11 cellular contexts compared by ENCODE assay signal in genomic region chr2:74461187-74462053, GRCh38. TPM values are rescaled to one million over a fixed set of nuclear protein-coding genes. Genes with fewer than 3 reads are reported as not detected.
A peak's percentile ranks its signal among the peaks of the same experiment; 100 is the strongest.
DNase-seq lines count a peak whose midpoint lies in the region; FAIRE-seq and TF ChIP-seq lines count a peak whose summit lies in the region.
"Had no signal": no experiment of that assay in that cellular context is flagged by ENCODE, and none has a peak within 500 bp of the region (broad histone marks: within the 10 kb centered on the region; RNA-seq: fewer than 3 reads in every experiment).

No MANE protein-coding gene starts in this region.

- H3K27ac Mint-ChIP-seq in Caco-2 (ENCODE audit: unreplicated experiment), result peak overlapping the region; percentile 69
- H3K27ac Mint-ChIP-seq: activated T-helper 2 cell treated with anti-CD3 and anti-CD28 coated beads, Interferon-gamma antibody, Interleukin-2, Interleukin-4, amounts not matched to agents 10 μg/mL and 5 μg/mL and 100 μg/mL, durations not matched to agents 14 hours and 24 hours and 36 hours had no signal

- H3K4me3 Mint-ChIP-seq in Caco-2 (ENCODE audit: unreplicated experiment), result no peak overlapping the region

- no peak overlapping the region for H3K4me2 ChIP-seq in endothelial cell of umbilical vein (ENCODE audit: insufficient read depth, low read length)

- POLR2A ChIA-PET in Caco-2 (lab: Charles Lee) (interaction anchor here (0.5 kb wide), 1 partner anchor 31 kb away, joined by 3 read pairs; no protein-coding TSS in a partner anchor), endothelial cell of umbilical vein (lab: Charles Lee) (interaction anchor here (0.5 kb wide), 1 partner anchor 9 kb away, joined by 3 read pairs; no protein-coding TSS in a partner anchor)

- no peaks in the 10 kb centered on the region for H4K20me1 ChIP-seq in endothelial cell of umbilical vein (replicated peaks; ENCODE audit: control insufficient read depth, extremely low read depth, insufficient read depth, low read length)

- CTCF ChIA-PET in Caco-2 (lab: Charles Lee) (interaction anchor here (0.7 to 1.0 kb wide), 9 partner anchors 10 to 126 kb away, joined by 3 to 5 read pairs (median 4); partner anchors contain the start of genes AUP1, CCDC142, HTRA2 and MRPL53), endothelial cell of umbilical vein (lab: Charles Lee) (interaction anchor here (0.6 to 1.5 kb wide), 5 partner anchors 13 to 126 kb away, joined by 4 to 8 read pairs (median 4); no protein-coding TSS in a partner anchor)

- H3K9me1 ChIP-seq in endothelial cell of umbilical vein (replicated peaks; ENCODE audit: control insufficient read depth, extremely low read depth, insufficient read depth, low read length), result no peaks in the 10 kb centered on the region

- dilution Hi-C loops in endothelial cell of umbilical vein (cut with MboI; ENCODE audit: extremely low pct_ligation_motif_present, low sequenced_read_pairs), result no loop called here

- H3K27me3 ChIP-seq in Caco-2 (replicated peaks; ENCODE audit: control insufficient read depth, insufficient read depth, low read length) (no peaks in the 10 kb centered on the region), endothelial cell of umbilical vein (ENCODE audit: control insufficient read depth in 2 of 2, insufficient read depth in 2 of 2, low read length in 2 of 2) (no peaks in the 10 kb centered on the region)
- H3K27me3 ChIP-seq: transverse colon had no signal

- peaks cover 4% of the 10 kb centered on the region for H3K36me3 ChIP-seq in Caco-2 (ENCODE audit: control insufficient read depth, insufficient read depth, low read length)
- H3K36me3 ChIP-seq in endothelial cell of umbilical vein (ENCODE audit: control insufficient read depth in 2 of 2, extremely low read depth in 1 of 2, insufficient read depth in 2 of 2, low read length in 2 of 2), result peaks cover 0 to 12% of the 10 kb centered on the region in 2 experiments
- H3K36me3 ChIP-seq: transverse colon had no signal

- peaks cover 20% of the 10 kb centered on the region for H3K4me1 Mint-ChIP-seq in Caco-2 (ENCODE audit: low read depth, unreplicated experiment)

- H3K4me3 ChIP-seq in Caco-2 (ENCODE audit: low read depth, low read length) (no peak overlapping the region), HFF-Myc (replicated peaks; ENCODE audit: low read depth, low read length) (no peak overlapping the region), endothelial cell of umbilical vein (replicated peaks in 1 of 3; ENCODE audit: insufficient read depth in 1 of 3, low read depth in 1 of 3, low read length in 3 of 3) (no peak overlapping the region), lower leg skin (ENCODE audit: low read depth, poor library complexity, severe bottlenecking) (no peak overlapping the region)
- H3K4me3 ChIP-seq: SK-N-MC, transverse colon had no signal

- BruUV-seq in Caco-2 (replicated peaks; lab: Mats Ljungman, UMichigan) (no TSS peak), endothelial cell of umbilical vein (replicated peaks; lab: Mats Ljungman, UMichigan) (TSS peak; percentile 10)

- H3K9ac ChIP-seq in endothelial cell of umbilical vein (replicated peaks; ENCODE audit: extremely low read depth, insufficient read depth, low read length), result no peak overlapping the region

- no peak overlapping the region for H3K27ac ChIP-seq in endothelial cell of umbilical vein (ENCODE audit: insufficient read depth, low read depth, low read length)
- H3K27ac ChIP-seq: SK-N-MC, transverse colon had no signal

- H3K36me3 Mint-ChIP-seq in Caco-2 (ENCODE audit: insufficient read depth, unreplicated experiment), result peaks cover 71% of the 10 kb centered on the region

- 87 to 88% methylated on average over 22 to 27 of the region's 27 CpGs for whole genome bisulfite sequencing in lower leg skin, 2 donors

- H3K27me3 Mint-ChIP-seq in Caco-2 (ENCODE audit: insufficient read depth, unreplicated experiment), result no peaks in the 10 kb centered on the region

- peaks cover 9% of the 10 kb centered on the region; the same call in 1 of the 2 replicates for H3K4me1 ChIP-seq in Caco-2
- peaks cover 20% of the 10 kb centered on the region for H3K4me1 ChIP-seq in endothelial cell of umbilical vein (ENCODE audit: control insufficient read depth, extremely low read depth, insufficient read depth, low read length)

- intact Hi-C loops in Caco-2 (cut with micrococcal nuclease; ENCODE audit: unreplicated experiment) (no loop called here), endothelial cell of umbilical vein (cut with micrococcal nuclease) (no loop called here), lower leg skin (cut with DNase I; ENCODE audit: low total_unique reads) (no loop called here)

- H3K9me3 Mint-ChIP-seq in Caco-2 (ENCODE audit: unreplicated experiment), result no peaks in the 10 kb centered on the region
- H3K9me3 Mint-ChIP-seq: activated T-helper 2 cell treated with anti-CD3 and anti-CD28 coated beads, Interferon-gamma antibody, Interleukin-2, Interleukin-4, amounts not matched to agents 10 μg/mL and 5 μg/mL and 100 μg/mL, durations not matched to agents 14 hours and 24 hours and 36 hours had no signal

- TF ChIP-seq CTCF in Caco-2 (IDR thresholded peaks at IDR 0.05; ENCODE audit: insufficient read depth in 1 of 2, low read depth in 1 of 2, low read length in 1 of 2, severe bottlenecking in 1 of 2, unreplicated experiment in 1 of 2), result peak; percentile 33 to 48
- TF ChIP-seq CTCF in HFF-Myc (IDR thresholded peaks at IDR 0.05; ENCODE audit: low read depth, low read length, missing control alignments), result peak; percentile 30
- TF ChIP-seq CTCF in endothelial cell of umbilical vein (IDR thresholded peaks at IDR 0.05; ENCODE audit: extremely low read depth in 1 of 2, insufficient read depth in 1 of 2, low read depth in 1 of 2, low read length in 2 of 2), result no peak
- TF ChIP-seq CTCF in lower leg skin (IDR thresholded peaks at IDR 0.05), result no peak

- TF ChIP-seq POLR2A in endothelial cell of umbilical vein (IDR thresholded peaks at IDR 0.05; ENCODE audit: low read depth, low read length) (no peak), lower leg skin (IDR thresholded peaks at IDR 0.05) (no peak)

- DNase-seq in Caco-2 (peak; percentile 65 to 69), HFF-Myc (ENCODE audit: extremely low read depth, low read depth) (no peak), endothelial cell of umbilical vein (ENCODE audit: low read depth, low spot score) (no peak), NCI-H446 (lab: John Stamatoyannopoulos, UW) (no peak), lower leg skin (ENCODE audit: low spot score in 2 of 2) (no peak)
- no peak for DNase-seq in activated effector memory CD4-positive, alpha-beta T cell treated with Interleukin-2 at 50 U/mL for 16 hours
- DNase-seq: erythroblast, NCI-H146, transverse colon had no signal

- no peak for FAIRE-seq in endothelial cell of umbilical vein (lab: Jason Lieb, UNC)

- peaks cover 17% of the 10 kb centered on the region for H3K79me2 ChIP-seq in endothelial cell of umbilical vein (ENCODE audit: control insufficient read depth, insufficient read depth, low read length)

- no peak overlapping the region for H2AFZ ChIP-seq in endothelial cell of umbilical vein (ENCODE audit: low read depth, low read length)

- no peaks in the 10 kb centered on the region for H3K9me3 ChIP-seq in Caco-2
- no peaks in the 10 kb centered on the region for H3K9me3 ChIP-seq in endothelial cell of umbilical vein (replicated peaks; ENCODE audit: control insufficient read depth, insufficient read depth, low read length)
- H3K9me3 ChIP-seq: transverse colon had no signal

RNA-seq across cellular contexts. Expression of gene WBP1, which starts 3.2 kb away (rescaled TPM):
- total RNA-seq in Caco-2 (2022), result 53.4 and 54.8 TPM in 2 replicates
- 44.5 and 50.5 TPM in 2 replicates for total RNA-seq in endothelial cell of umbilical vein
- 209 and 241 TPM in 2 replicates for polyA plus RNA-seq in endothelial cell of umbilical vein
- polyA plus RNA-seq in endothelial cell of umbilical vein (2011; cell fraction: cytosol; rRNA removed), result 78.7 and 98.5 TPM in 2 replicates
- 387 and 441 TPM in 2 replicates for polyA plus RNA-seq in endothelial cell of umbilical vein (2011; cell fraction: nucleus; rRNA removed)
- polyA plus RNA-seq in endothelial cell of umbilical vein (2012), result 46.1 and 63.9 TPM in 2 replicates
- polyA minus RNA-seq in endothelial cell of umbilical vein, result 61.2 and 74.1 TPM in 2 replicates
- 6.1 TPM for polyA minus RNA-seq in endothelial cell of umbilical vein (2011; cell fraction: cytosol; rRNA and poly(A)+ RNA removed)
- 35.9 and 40.9 TPM in 2 replicates for polyA minus RNA-seq in endothelial cell of umbilical vein (2011; cell fraction: nucleus; rRNA and poly(A)+ RNA removed)
- total RNA-seq in lower leg skin, result 10 to 100 TPM; 35.9 to 44.9 (median 38.1) TPM

RNA-seq across cellular contexts. Expression of gene MOGS, which starts 3.8 kb away (rescaled TPM):
- total RNA-seq in Caco-2 (2022) (70.5 and 71.1 TPM in 2 replicates), endothelial cell of umbilical vein (78.3 and 79.9 TPM in 2 replicates), lower leg skin (10 to 100 TPM; 49.5 to 57.4 (median 52.5) TPM)
- polyA plus RNA-seq in endothelial cell of umbilical vein, result 75.9 and 88.0 TPM in 2 replicates
- 55.2 and 66.1 TPM in 2 replicates for polyA plus RNA-seq in endothelial cell of umbilical vein (2011; cell fraction: cytosol; rRNA removed)
- 126 and 135 TPM in 2 replicates for polyA plus RNA-seq in endothelial cell of umbilical vein (2011; cell fraction: nucleus; rRNA removed)
- 56.8 and 64.6 TPM in 2 replicates for polyA plus RNA-seq in endothelial cell of umbilical vein (2012)
- polyA minus RNA-seq in endothelial cell of umbilical vein, result 75.0 and 84.3 TPM in 2 replicates
- 36.4 TPM for polyA minus RNA-seq in endothelial cell of umbilical vein (2011; cell fraction: cytosol; rRNA and poly(A)+ RNA removed)
- polyA minus RNA-seq in endothelial cell of umbilical vein (2011; cell fraction: nucleus; rRNA and poly(A)+ RNA removed), result 28.1 and 29.0 TPM in 2 replicates

RNA-seq across cellular contexts. Expression of gene INO80B, which starts 6.5 kb away (rescaled TPM):
- total RNA-seq in Caco-2 (2022) (25.2 and 29.1 TPM in 2 replicates), endothelial cell of umbilical vein (24.2 and 28.1 TPM in 2 replicates), lower leg skin (10 to 100 TPM; 19.3 to 39.6 (median 31.8) TPM)
- 14.1 and 15.1 TPM in 2 replicates for polyA plus RNA-seq in endothelial cell of umbilical vein
- polyA plus RNA-seq in endothelial cell of umbilical vein (2011; cell fraction: cytosol; rRNA removed), result 11.3 and 12.3 TPM in 2 replicates
- 81.4 and 115 TPM in 2 replicates for polyA plus RNA-seq in endothelial cell of umbilical vein (2011; cell fraction: nucleus; rRNA removed)
- polyA plus RNA-seq in endothelial cell of umbilical vein (2012), result 22.6 and 30.5 TPM in 2 replicates
- 4.9 and 9.0 TPM in 2 replicates for polyA minus RNA-seq in endothelial cell of umbilical vein
- 4.9 TPM for polyA minus RNA-seq in endothelial cell of umbilical vein (2011; cell fraction: cytosol; rRNA and poly(A)+ RNA removed)
- polyA minus RNA-seq in endothelial cell of umbilical vein (2011; cell fraction: nucleus; rRNA and poly(A)+ RNA removed), result 9.3 and 15.2 TPM in 2 replicates

RNA-seq across cellular contexts. Expression of gene MRPL53, which starts 11.1 kb away (rescaled TPM):
- total RNA-seq in Caco-2 (2022) (88.4 and 102 TPM in 2 replicates), endothelial cell of umbilical vein (69.7 and 70.4 TPM in 2 replicates), lower leg skin (10 to 100 TPM; 24.9 to 70.0 (median 29.5) TPM)
- 68.7 and 107 TPM in 2 replicates for polyA plus RNA-seq in endothelial cell of umbilical vein
- polyA plus RNA-seq in endothelial cell of umbilical vein (2011; cell fraction: cytosol; rRNA removed), result 43.8 and 71.4 TPM in 2 replicates
- polyA plus RNA-seq in endothelial cell of umbilical vein (2011; cell fraction: nucleus; rRNA removed), result 36.0 and 44.2 TPM in 2 replicates
- polyA plus RNA-seq in endothelial cell of umbilical vein (2012), result 45.7 and 85.9 TPM in 2 replicates
- polyA minus RNA-seq in endothelial cell of umbilical vein, result 19.4 and 34.0 TPM in 2 replicates
- 32.4 TPM for polyA minus RNA-seq in endothelial cell of umbilical vein (2011; cell fraction: cytosol; rRNA and poly(A)+ RNA removed)
- polyA minus RNA-seq in endothelial cell of umbilical vein (2011; cell fraction: nucleus; rRNA and poly(A)+ RNA removed), result 13.2 and 20.1 TPM in 2 replicates

RNA-seq across cellular contexts. Expression of gene RTKN, which starts 19.7 kb away (rescaled TPM):
- 123 and 139 TPM in 2 replicates for total RNA-seq in Caco-2 (2022)
- 19.8 and 20.0 TPM in 2 replicates for total RNA-seq in endothelial cell of umbilical vein
- 20.7 and 27.5 TPM in 2 replicates for polyA plus RNA-seq in endothelial cell of umbilical vein
- 11.3 and 13.3 TPM in 2 replicates for polyA plus RNA-seq in endothelial cell of umbilical vein (2011; cell fraction: cytosol; rRNA removed)
- 51.6 and 64.1 TPM in 2 replicates for polyA plus RNA-seq in endothelial cell of umbilical vein (2011; cell fraction: nucleus; rRNA removed)
- 7.1 and 11.5 TPM in 2 replicates for polyA plus RNA-seq in endothelial cell of umbilical vein (2012)
- 28.3 and 29.1 TPM in 2 replicates for polyA minus RNA-seq in endothelial cell of umbilical vein
- 4.0 TPM for polyA minus RNA-seq in endothelial cell of umbilical vein (2011; cell fraction: cytosol; rRNA and poly(A)+ RNA removed)
- 14.6 and 21.6 TPM in 2 replicates for polyA minus RNA-seq in endothelial cell of umbilical vein (2011; cell fraction: nucleus; rRNA and poly(A)+ RNA removed)
- total RNA-seq in lower leg skin, result 10 to 100 TPM; 44.9 to 71.8 (median 48.3) TPM

Comparison
In these comparisons a context has a peak if more than half of its experiments do, and no peak if none do; other contexts are left out.
1. DNase-seq: peak in Caco-2 (2 of 2); none in HFF-Myc (single experiment), endothelial cell of umbilical vein (single experiment), activated effector memory CD4-positive, alpha-beta T cell treated with Interleukin-2 at 50 U/mL for 16 hours (single experiment), NCI-H446 (0 of 2) and lower leg skin (0 of 2).
2. CTCF ChIP-seq: peak in Caco-2 (2 of 2) and HFF-Myc (single experiment); none in endothelial cell of umbilical vein (0 of 2) and lower leg skin (0 of 3).